In the genomic region with DNA sequence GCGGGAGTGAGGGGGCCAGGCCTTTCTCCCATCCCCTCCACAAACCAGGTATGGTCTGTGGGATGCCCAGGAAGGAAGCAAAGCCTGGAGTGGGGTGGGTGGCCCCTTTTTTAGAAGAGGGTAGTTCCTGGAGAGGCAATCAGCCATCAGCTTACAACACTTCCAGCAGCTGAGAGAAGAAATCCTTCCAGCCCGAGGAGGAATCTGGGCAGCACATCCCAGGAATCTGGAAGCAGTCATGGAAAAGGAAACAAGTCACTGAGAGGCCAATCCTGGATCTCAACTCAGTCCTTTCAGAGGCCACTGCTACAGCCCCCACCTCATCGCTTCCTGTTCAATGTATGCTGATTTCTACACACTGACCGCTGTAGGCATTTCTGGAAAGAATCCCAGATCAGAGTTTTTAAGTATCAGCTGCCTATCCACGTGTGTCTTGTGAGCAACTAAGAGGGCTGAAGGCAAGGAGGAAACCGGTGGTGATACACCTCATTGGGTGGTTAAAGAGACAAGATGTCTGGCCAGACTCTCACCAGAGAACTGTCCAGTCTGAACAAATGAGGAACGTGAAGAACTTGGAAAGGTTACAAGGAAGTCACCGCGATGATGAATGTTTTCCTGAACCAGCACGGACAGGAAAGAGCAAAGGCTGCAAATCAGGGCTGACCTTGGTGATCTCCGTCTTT, we compare ENCODE assay signal across 8 cellular contexts. TPM values are rescaled to one million over a fixed set of nuclear protein-coding genes. Genes with fewer than 3 reads are reported as not detected.
DNase-seq lines count a peak whose midpoint lies in the region; ATAC-seq, FAIRE-seq and TF ChIP-seq lines count a peak whose summit lies in the region.

No MANE protein-coding gene starts in this region.

- peak overlapping the region; percentile 77 for H3K4me2 ChIP-seq in keratinocyte (ENCODE audit: control insufficient read depth, extremely low read depth, insufficient read depth, low read depth, low read length)

- no peak for ATAC-seq in stimulated activated memory B cell treated with anti-CD40 and anti-IgM and Interleukin-4, amounts not matched to agents 10 μg/mL and 1 μg/mL and 100 μg/mL, for 72 hours
- no peak for ATAC-seq in HG03460 (IDR thresholded peaks at IDR 0.05; ENCODE audit: unreplicated experiment)

- no peaks in the 10 kb centered on the region for H3K27me3 Mint-ChIP-seq in stimulated activated memory B cell treated with anti-CD40 and anti-IgM and Interleukin-4, amounts not matched to agents 10 μg/mL and 1 μg/mL and 100 μg/mL, for 72 hours

- no peaks in the 10 kb centered on the region for H3K9me1 ChIP-seq in keratinocyte (ENCODE audit: control insufficient read depth, extremely low read depth, insufficient read depth, low read length)

- no peaks in the 10 kb centered on the region for H3K79me2 ChIP-seq in keratinocyte (ENCODE audit: control insufficient read depth, insufficient read depth, low read length)

- H3K27ac Mint-ChIP-seq in stimulated activated memory B cell treated with anti-CD40 and anti-IgM and Interleukin-4, amounts not matched to agents 10 μg/mL and 1 μg/mL and 100 μg/mL, for 72 hours, result peak overlapping the region; percentile 69

- dilution Hi-C loops in keratinocyte (cut with MboI; ENCODE audit: extremely low pct_ligation_motif_present, low sequenced_read_pairs), result no loop called here

- H3K36me3 ChIP-seq in keratinocyte (ENCODE audit: control insufficient read depth in 2 of 2, extremely low read depth in 1 of 2, insufficient read depth in 2 of 2, low read length in 2 of 2) (no peaks in the 10 kb centered on the region), HAP-1 (replicated peaks) (no peaks in the 10 kb centered on the region)

- DNase-seq in HPDE6-E6E7 (ENCODE audit: extremely low spot score) (peak; percentile 95), amniotic stem cell (lab: John Stamatoyannopoulos, UW) (peak; percentile 57), keratinocyte (ENCODE audit: low read depth, low spot score) (peak; percentile 83), HAP-1 (ENCODE audit: low spot score in 2 of 2) (no peak), DMS153 treated with DMSO at 0.1 percent for 48 hours (lab: John Stamatoyannopoulos, UW; ENCODE audit: unreplicated experiment) (no peak), NCI-H526 treated with DMSO at 0.1 percent for 48 hours (lab: John Stamatoyannopoulos, UW) (no peak)

- H3K4me3 Mint-ChIP-seq in stimulated activated memory B cell treated with anti-CD40 and anti-IgM and Interleukin-4, amounts not matched to agents 10 μg/mL and 1 μg/mL and 100 μg/mL, for 72 hours, result no peak overlapping the region

- in situ Hi-C loops in HAP-1 (cut with MboI; ENCODE audit: low sequenced_read_pairs), result no loop called here

- no peaks in the 10 kb centered on the region for H3K36me3 Mint-ChIP-seq in stimulated activated memory B cell treated with anti-CD40 and anti-IgM and Interleukin-4, amounts not matched to agents 10 μg/mL and 1 μg/mL and 100 μg/mL, for 72 hours

- H3K27ac ChIP-seq in keratinocyte (ENCODE audit: control insufficient read depth, insufficient read depth, low read length), result peak overlapping the region; percentile 92

- no peaks in the 10 kb centered on the region for H4K20me1 ChIP-seq in keratinocyte (ENCODE audit: control insufficient read depth, extremely low read depth, insufficient read depth, low read length)

- H3K9ac ChIP-seq in keratinocyte (ENCODE audit: control insufficient read depth, extremely low read depth, insufficient read depth, low read length), result peak overlapping the region; percentile 73

- peaks cover 3% of the 10 kb centered on the region for H3K9me3 Mint-ChIP-seq in stimulated activated memory B cell treated with anti-CD40 and anti-IgM and Interleukin-4, amounts not matched to agents 10 μg/mL and 1 μg/mL and 100 μg/mL, for 72 hours

- H3K9me3 ChIP-seq in keratinocyte (ENCODE audit: control insufficient read depth, low read depth, low read length) (no peaks in the 10 kb centered on the region), HAP-1 (no peaks in the 10 kb centered on the region)

- peaks cover 55% of the 10 kb centered on the region for H3K4me1 Mint-ChIP-seq in stimulated activated memory B cell treated with anti-CD40 and anti-IgM and Interleukin-4, amounts not matched to agents 10 μg/mL and 1 μg/mL and 100 μg/mL, for 72 hours

- H2AFZ ChIP-seq in keratinocyte (ENCODE audit: control insufficient read depth, low read length), result peak overlapping the region; percentile 91

- no peak for TF ChIP-seq CTCF in keratinocyte (optimal IDR thresholded peaks at IDR 0.05 in 1 of 3, IDR thresholded peaks at IDR 0.05 in 1 of 3, conservative IDR thresholded peaks at IDR 0.05 in 1 of 3; ENCODE audit: extremely low read depth in 1 of 3, insufficient read depth in 2 of 3, low read length in 3 of 3)

- H3K4me3 ChIP-seq in keratinocyte (ENCODE audit: control insufficient read depth in 2 of 3, extremely low read depth in 1 of 3, insufficient read depth in 2 of 3, low read depth in 1 of 3, low read length in 3 of 3), result peak overlapping the region in 2 of 3 experiments; percentile 41 to 44
- H3K4me3 ChIP-seq in HAP-1, result no peak overlapping the region

- H3K27me3 ChIP-seq in keratinocyte (ENCODE audit: control insufficient read depth, extremely low read depth, insufficient read depth, low read length) (no peaks in the 10 kb centered on the region), HAP-1 (ENCODE audit: low read depth) (no peaks in the 10 kb centered on the region)

- FAIRE-seq in keratinocyte (lab: Jason Lieb, UNC), result peak; percentile 92

- H3K4me1 ChIP-seq in keratinocyte (ENCODE audit: control insufficient read depth, extremely low read depth, insufficient read depth, low read length) (peaks cover 40% of the 10 kb centered on the region), HAP-1 (0 out of 2 replicates have a peak, but pooled peaks cover 2% of the 10 kb centered on the region)

RNA-seq across cellular contexts. Expression of gene GPCPD1, which starts 46.5 kb away (rescaled TPM):
- polyA plus RNA-seq in keratinocyte, result 6.5 to 23.4 TPM (median 17.7 TPM) in 3 replicates
- 45.1 TPM for polyA plus RNA-seq in keratinocyte (2011; ENCODE audit: low read depth)
- 6.9 and 12.9 TPM in 2 replicates for polyA plus RNA-seq in keratinocyte (2011; cell fraction: cytosol; rRNA removed)
- 22.7 and 28.5 TPM in 2 replicates for polyA plus RNA-seq in keratinocyte (2011; cell fraction: nucleus; rRNA removed)
- 7.1 and 19.9 TPM in 2 replicates for polyA plus RNA-seq in keratinocyte (2012; ENCODE audit: low replicate concordance)
- 7.6 to 11.9 TPM (median 7.7 TPM) in 3 replicates for polyA minus RNA-seq in keratinocyte
- 5.4 TPM for polyA minus RNA-seq in keratinocyte (2011; cell fraction: cytosol; rRNA and poly(A)+ RNA removed)
- 10.9 and 20.9 TPM in 2 replicates for polyA minus RNA-seq in keratinocyte (2011; cell fraction: nucleus; rRNA and poly(A)+ RNA removed)

Comparison
In these comparisons a context has a peak if more than half of its experiments do, and no peak if none do; other contexts are left out.
1. DNase-seq: peak in HPDE6-E6E7 (single experiment), amniotic stem cell (single experiment) and keratinocyte (single experiment); none in HAP-1 (0 of 2), DMS153 treated with DMSO at 0.1 percent for 48 hours (single experiment) and NCI-H526 treated with DMSO at 0.1 percent for 48 hours (single experiment).